ENCODE assay signal across 8 cellular contexts in the genomic region with DNA sequence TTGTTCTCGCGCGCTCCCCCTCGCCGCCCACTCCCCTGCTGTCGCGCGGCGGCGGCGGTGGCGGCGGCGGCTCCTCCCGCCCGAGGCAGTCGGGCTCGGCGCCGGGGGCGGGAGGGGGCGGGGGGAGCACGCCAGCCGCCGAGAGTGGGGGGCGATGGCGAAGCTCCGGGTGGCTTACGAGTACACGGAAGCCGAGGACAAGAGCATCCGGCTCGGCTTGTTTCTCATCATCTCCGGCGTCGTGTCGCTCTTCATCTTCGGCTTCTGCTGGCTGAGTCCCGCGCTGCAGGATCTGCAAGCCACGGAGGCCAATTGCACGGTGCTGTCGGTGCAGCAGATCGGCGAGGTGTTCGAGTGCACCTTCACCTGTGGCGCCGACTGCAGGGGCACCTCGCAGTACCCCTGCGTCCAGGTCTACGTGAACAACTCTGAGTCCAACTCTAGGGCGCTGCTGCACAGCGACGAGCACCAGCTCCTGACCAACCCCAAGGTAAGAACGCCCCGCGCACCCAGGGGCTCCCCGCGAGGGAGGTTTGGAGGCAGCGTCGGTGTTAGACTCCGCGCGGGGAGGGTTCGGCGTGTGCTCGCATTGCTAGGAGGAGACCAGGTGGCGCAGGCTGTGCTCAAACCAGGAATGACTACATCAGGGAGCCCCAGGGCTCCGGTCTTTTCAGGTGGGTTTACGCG. TPM values are rescaled to one million over a fixed set of nuclear protein-coding genes. Genes with fewer than 3 reads are reported as not detected.
DNase-seq lines count a peak whose midpoint lies in the region; ATAC-seq and TF ChIP-seq lines count a peak whose summit lies in the region.

No MANE protein-coding gene starts in this region.

- BruUV-seq in Panc1 (replicated peaks; lab: Mats Ljungman, UMichigan), result no TSS peak

- H3K4me3 ChIP-seq in Panc1 (ENCODE audit: low read depth in 2 of 2, low read length in 2 of 2) (peak overlapping the region; percentile 52 to 55), fibroblast of lung (replicated peaks in 1 of 4; ENCODE audit: control extremely low read depth in 1 of 4, insufficient read depth in 1 of 4, low read depth in 3 of 4, low read length in 4 of 4) (peak overlapping the region; percentile 40 to 66 (median 59)), neuron (ENCODE audit: low read length) (peak overlapping the region; percentile 81), thymus (ENCODE audit: low read length) (peak overlapping the region; percentile 87)

- H3K36me3 Mint-ChIP-seq in activated T-helper 1 cell treated with anti-CD3 and anti-CD28 coated beads, Interleukin-12 subunit alpha, Interleukin-12 subunit beta, Interleukin-2, Interleukin-4 antibody, amounts not matched to agents 30 ng/mL and 10 ng/mL and 1 ng/mL, durations not matched to agents 14 hours and 24 hours and 36 hours (ENCODE audit: low read depth), result no peaks in the 10 kb centered on the region

- H3K27ac Mint-ChIP-seq in activated T-helper 1 cell treated with anti-CD3 and anti-CD28 coated beads, Interleukin-12 subunit alpha, Interleukin-12 subunit beta, Interleukin-2, Interleukin-4 antibody, amounts not matched to agents 30 ng/mL and 10 ng/mL and 1 ng/mL, durations not matched to agents 14 hours and 24 hours and 36 hours, result peak overlapping the region; percentile 63

- peaks cover 20% of the 10 kb centered on the region for H3K4me1 Mint-ChIP-seq in activated T-helper 1 cell treated with anti-CD3 and anti-CD28 coated beads, Interleukin-12 subunit alpha, Interleukin-12 subunit beta, Interleukin-2, Interleukin-4 antibody, amounts not matched to agents 30 ng/mL and 10 ng/mL and 1 ng/mL, durations not matched to agents 14 hours and 24 hours and 36 hours (ENCODE audit: low read depth)

- H4K20me1 ChIP-seq in fibroblast of lung (ENCODE audit: control insufficient read depth, extremely low read depth, insufficient read depth, low read length), result no peaks in the 10 kb centered on the region

- DNase-seq in C1 segment of cervical spinal cord (lab: John Stamatoyannopoulos, UW), result peak in 10 of 14 donors; percentile 16 to 77 (median 38)
- no peak for DNase-seq in Panc1 (ENCODE audit: low read depth, low spot score)
- DNase-seq in activated T-helper 1 cell treated with anti-CD3 and anti-CD28 coated beads, Interleukin-12 subunit alpha, Interleukin-12 subunit beta, Interleukin-2, Interleukin-4 antibody, amounts not matched to agents 30 ng/mL and 10 ng/mL and 1 ng/mL, durations not matched to agents 14 hours and 24 hours and 36 hours (ENCODE audit: low spot score), result peak; percentile 48
- DNase-seq in fibroblast of lung (ENCODE audit: low read depth in 2 of 2), result peak; percentile 22 to 42

- in situ Hi-C loops in Panc1 (cut with HindIII; ENCODE audit: low pct_unique_long_range_greater_than_20kb, low sequenced_read_pairs), result no loop called here

- H3K9ac ChIP-seq in fibroblast of lung (ENCODE audit: insufficient read depth, low read length), result no peak overlapping the region

- H3K27ac ChIP-seq in Panc1 (ENCODE audit: low read length), result no peak overlapping the region
- no peak overlapping the region for H3K27ac ChIP-seq in fibroblast of lung (ENCODE audit: insufficient read depth, low read length)
- H3K27ac ChIP-seq in thymus (ENCODE audit: low read depth), result peak overlapping the region; percentile 83

- H3K9me3 Mint-ChIP-seq in activated T-helper 1 cell treated with anti-CD3 and anti-CD28 coated beads, Interleukin-12 subunit alpha, Interleukin-12 subunit beta, Interleukin-2, Interleukin-4 antibody, amounts not matched to agents 30 ng/mL and 10 ng/mL and 1 ng/mL, durations not matched to agents 14 hours and 24 hours and 36 hours, result no peaks in the 10 kb centered on the region

- TF ChIP-seq CTCF in Panc1 (IDR thresholded peaks at IDR 0.05), result no peak
- TF ChIP-seq CTCF in fibroblast of lung (conservative IDR thresholded peaks at IDR 0.05 in 1 of 2, IDR thresholded peaks at IDR 0.05 in 1 of 2; ENCODE audit: low read depth in 1 of 2, low read length in 2 of 2), result no peak

- intact Hi-C loops in Panc1 (cut with micrococcal nuclease; ENCODE audit: unreplicated experiment), result loop anchor here (5.0 kb wide), 1 partner anchor 211 kb away; no protein-coding TSS in a partner anchor
- intact Hi-C loops in activated T-helper 1 cell treated with anti-CD3 and anti-CD28 coated beads, Interleukin-12 subunit alpha, Interleukin-12 subunit beta, Interleukin-2, Interleukin-4 antibody, amounts not matched to agents 30 ng/mL and 10 ng/mL and 1 ng/mL, durations not matched to agents 14 hours and 24 hours and 36 hours (cut with micrococcal nuclease), result loop anchor here (1.0 to 10.0 kb wide), 4 partner anchors 627 to 1476 kb away; a partner anchor contains a TSS

- H3K9me3 ChIP-seq in Panc1 (ENCODE audit: control insufficient read depth, insufficient read depth, low read depth, low read length) (no peaks in the 10 kb centered on the region), fibroblast of lung (ENCODE audit: control insufficient read depth, insufficient read depth, low read depth, low read length) (no peaks in the 10 kb centered on the region), neuron (ENCODE audit: low read length) (no peaks in the 10 kb centered on the region), thymus (ENCODE audit: control insufficient read depth) (no peaks in the 10 kb centered on the region)

- POLR2A ChIA-PET in Panc1 (lab: Charles Lee), result no interaction called here

- H3K27me3 ChIP-seq in Panc1 (ENCODE audit: control insufficient read depth, insufficient read depth, low read length) (peaks cover 37% of the 10 kb centered on the region), fibroblast of lung (ENCODE audit: control insufficient read depth, insufficient read depth, low read length) (peaks cover 2% of the 10 kb centered on the region), neuron (ENCODE audit: insufficient read depth, low read length) (no peaks in the 10 kb centered on the region), thymus (ENCODE audit: control insufficient read depth, insufficient read depth) (peaks cover 11% of the 10 kb centered on the region)

- under 1% methylated on average over 71 of the region's 71 CpGs for WGBS in thymus

- H3K36me3 ChIP-seq in Panc1 (ENCODE audit: control insufficient read depth, insufficient read depth, low read length) (no peaks in the 10 kb centered on the region; the same call in 1 of the 2 replicates), fibroblast of lung (ENCODE audit: control insufficient read depth, insufficient read depth, low read length) (no peaks in the 10 kb centered on the region), neuron (ENCODE audit: insufficient read depth, low read length) (no peaks in the 10 kb centered on the region), thymus (ENCODE audit: control insufficient read depth, insufficient read depth) (no peaks in the 10 kb centered on the region)

- no peaks in the 10 kb centered on the region for H3K79me2 ChIP-seq in fibroblast of lung (ENCODE audit: control insufficient read depth, insufficient read depth, low read length)

- H3K27me3 Mint-ChIP-seq in activated T-helper 1 cell treated with anti-CD3 and anti-CD28 coated beads, Interleukin-12 subunit alpha, Interleukin-12 subunit beta, Interleukin-2, Interleukin-4 antibody, amounts not matched to agents 30 ng/mL and 10 ng/mL and 1 ng/mL, durations not matched to agents 14 hours and 24 hours and 36 hours (ENCODE audit: insufficient read depth), result peaks cover 43% of the 10 kb centered on the region

- peak overlapping the region; percentile 87 for H3K4me3 Mint-ChIP-seq in activated T-helper 1 cell treated with anti-CD3 and anti-CD28 coated beads, Interleukin-12 subunit alpha, Interleukin-12 subunit beta, Interleukin-2, Interleukin-4 antibody, amounts not matched to agents 30 ng/mL and 10 ng/mL and 1 ng/mL, durations not matched to agents 14 hours and 24 hours and 36 hours

- H3K4me1 ChIP-seq in Panc1 (ENCODE audit: control insufficient read depth, insufficient read depth, low read length) (no peaks in the 10 kb centered on the region), fibroblast of lung (ENCODE audit: control insufficient read depth, extremely low read depth, insufficient read depth, low read length) (peaks cover 8% of the 10 kb centered on the region), neuron (ENCODE audit: insufficient read depth, low read length) (peaks cover 29% of the 10 kb centered on the region), thymus (ENCODE audit: control insufficient read depth, insufficient read depth, low read length) (peaks cover 5% of the 10 kb centered on the region)

- ATAC-seq in GM19351 (IDR thresholded peaks at IDR 0.05; ENCODE audit: unreplicated experiment) (peak; percentile 49), HG03457 (IDR thresholded peaks at IDR 0.05; ENCODE audit: unreplicated experiment) (peak; percentile 36), Panc1 (peak; percentile 61)

- H3K4me2 ChIP-seq in fibroblast of lung (ENCODE audit: extremely low read depth, insufficient read depth, low read length), result peak overlapping the region; percentile 83

- CTCF ChIA-PET in Panc1 (lab: Charles Lee), result no interaction called here

- H2AFZ ChIP-seq in fibroblast of lung (ENCODE audit: low read length), result peak overlapping the region; percentile 91
- peak overlapping the region; percentile 49 for H2AFZ ChIP-seq in neuron (ENCODE audit: low read depth, low read length)

RNA-seq across cellular contexts. Expression of a gene that starts 0.6 kb away (rescaled TPM):
- total RNA-seq in Panc1 (2021; ENCODE audit: unreplicated experiment) (0.13 TPM), fibroblast of lung (0.33 and 0.51 TPM in 2 replicates)
- not detected for polyA plus RNA-seq in Panc1 (2012; ENCODE audit: insufficient read length)
- 0.17 and 0.80 TPM in 2 replicates for total RNA-seq in activated T-helper 1 cell treated with anti-CD3 and anti-CD28 coated beads, Interleukin-12 subunit alpha, Interleukin-12 subunit beta, Interleukin-2, Interleukin-4 antibody, amounts not matched to agents 30 ng/mL and 10 ng/mL and 1 ng/mL, durations not matched to agents 14 hours and 24 hours and 36 hours
- polyA plus RNA-seq in fibroblast of lung (0.24 and 0.66 TPM in 2 replicates), thymus (5.0 TPM)
- polyA plus RNA-seq in fibroblast of lung (2012), result 0.12 and 0.38 TPM in 2 replicates
- polyA minus RNA-seq in fibroblast of lung (ENCODE audit: low replicate concordance), result not detected in 2 replicates
